19 cellular contexts compared by ENCODE assay signal in the genomic region with DNA sequence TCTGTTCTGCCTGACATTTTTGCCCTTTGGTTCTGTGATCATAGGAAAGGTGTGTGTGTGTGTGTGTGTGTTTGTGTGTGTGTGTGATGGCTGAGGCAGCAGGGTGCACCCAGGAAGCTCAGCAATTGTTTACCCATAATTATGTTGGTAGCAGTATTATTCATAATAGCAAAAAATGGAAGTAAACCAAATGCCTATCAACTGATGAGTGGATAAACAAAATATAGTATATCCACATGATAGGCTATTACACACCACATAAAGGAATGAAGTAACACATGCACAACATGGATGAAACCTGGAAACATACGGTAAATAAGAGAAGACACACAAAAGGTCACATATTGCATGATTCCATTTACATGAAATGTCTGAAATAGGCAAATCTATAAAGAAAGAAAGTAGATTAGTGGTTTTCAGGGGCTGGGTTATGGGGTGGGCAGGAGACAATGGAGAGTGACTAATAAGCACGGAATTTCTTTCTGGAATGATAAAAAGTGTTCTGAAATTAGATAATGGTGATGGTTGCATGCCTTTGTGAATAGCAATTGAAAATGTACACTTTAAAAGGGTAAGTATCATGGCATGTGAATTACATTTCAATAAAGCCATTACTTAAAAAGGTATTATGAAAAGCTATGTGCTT.
DNase-seq lines count a peak whose midpoint lies in the region; ATAC-seq and TF ChIP-seq lines count a peak whose summit lies in the region.
"Had no signal": no experiment of that assay in that cellular context is flagged by ENCODE, and none has a peak within 500 bp of the region (broad histone marks: within the 10 kb centered on the region; RNA-seq: fewer than 3 reads in every experiment).

No MANE protein-coding gene starts in this region.

- no peaks in the 10 kb centered on the region for H3K36me3 ChIP-seq in adipocyte (ENCODE audit: control insufficient read depth, insufficient read depth, low read length, severe bottlenecking)
- H3K36me3 ChIP-seq: left lung had no signal

- H3K9me3 Mint-ChIP-seq in activated CD4-positive, alpha-beta T cell treated with anti-CD3 and anti-CD28 coated beads for 36 hours (ENCODE audit: low read depth) = peaks cover 2% of the 10 kb centered on the region
- H3K9me3 Mint-ChIP-seq in activated CD8-positive, alpha-beta T cell treated with anti-CD3 and anti-CD28 coated beads, Interleukin-2, amount 10 ng/mL, durations not matched to agents 7 days and 5 days (ENCODE audit: insufficient read depth) = peaks cover 4% of the 10 kb centered on the region

- intact Hi-C loops in activated CD4-positive, alpha-beta T cell treated with anti-CD3 and anti-CD28 coated beads for 36 hours (cut with DNase I, micrococcal nuclease) = no loop called here

- no peak overlapping the region for H3K9ac ChIP-seq in adipocyte (ENCODE audit: low read length)

- no peaks in the 10 kb centered on the region for H3K36me3 Mint-ChIP-seq in activated CD4-positive, alpha-beta T cell treated with anti-CD3 and anti-CD28 coated beads for 36 hours (ENCODE audit: low read depth)
- H3K36me3 Mint-ChIP-seq in activated CD8-positive, alpha-beta T cell treated with anti-CD3 and anti-CD28 coated beads, Interleukin-2, amount 10 ng/mL, durations not matched to agents 7 days and 5 days (ENCODE audit: low read depth) = no peaks in the 10 kb centered on the region

- POLR2A ChIA-PET in activated CD4-positive, alpha-beta T cell treated with anti-CD3 and anti-CD28 coated beads for 36 hours (lab: Charles Lee) = no interaction called here
- POLR2A ChIA-PET in activated CD8-positive, alpha-beta T cell treated with anti-CD3 and anti-CD28 coated beads, Interleukin-2, amount 10 ng/mL, durations not matched to agents 7 days and 5 days (lab: Charles Lee) = no interaction called here

- H3K4me1 ChIP-seq in adipocyte (ENCODE audit: control insufficient read depth, insufficient read depth, low read length) = peaks cover 5% of the 10 kb centered on the region
- H3K4me1 ChIP-seq in foreskin keratinocyte = peaks cover 14% of the 10 kb centered on the region
- H3K4me1 ChIP-seq: left lung had no signal

- peak; percentile 73 for ATAC-seq in foreskin keratinocyte
- no peak for ATAC-seq in activated CD4-positive, alpha-beta T cell treated with anti-CD3 and anti-CD28 coated beads for 36 hours
- ATAC-seq in activated CD8-positive, alpha-beta T cell treated with anti-CD3 and anti-CD28 coated beads, Interleukin-2, amount 10 ng/mL, durations not matched to agents 7 days and 5 days = no peak
- ATAC-seq: left lung, natural killer cell had no signal

- H3K27ac Mint-ChIP-seq in activated CD4-positive, alpha-beta T cell treated with anti-CD3 and anti-CD28 coated beads for 36 hours = no peak overlapping the region
- no peak overlapping the region for H3K27ac Mint-ChIP-seq in activated CD8-positive, alpha-beta T cell treated with anti-CD3 and anti-CD28 coated beads, Interleukin-2, amount 10 ng/mL, durations not matched to agents 7 days and 5 days
- H3K27ac Mint-ChIP-seq: activated naive CD4-positive, alpha-beta T cell treated with anti-CD3 and anti-CD28 coated beads, Interleukin-2, amount 50 U/mL, for 24 hours; natural killer cell had no signal

- no peaks in the 10 kb centered on the region for H3K27me3 ChIP-seq in adipocyte (replicated peaks; ENCODE audit: control insufficient read depth, insufficient read depth, low read length)
- H3K27me3 ChIP-seq in foreskin keratinocyte = no peaks in the 10 kb centered on the region

- DNase-seq in A172 (ENCODE audit: low spot score) = peak; percentile 72
- DNase-seq in HT1080 (ENCODE audit: low read depth) = peak; percentile 83
- DNase-seq in adipocyte (ENCODE audit: low read depth) = peak; percentile 54
- DNase-seq in foreskin keratinocyte = peak; percentile 75 to 87
- no peak for DNase-seq in T-helper 2 cell
- DNase-seq in NCI-H524 (lab: John Stamatoyannopoulos, UW) = no peak
- DNase-seq in activated CD4-positive, alpha-beta T cell treated with anti-CD3 and anti-CD28 coated beads for 36 hours = no peak
- no peak for DNase-seq in activated CD8-positive, alpha-beta T cell treated with anti-CD3 and anti-CD28 coated beads, Interleukin-2, amount 10 ng/mL, durations not matched to agents 7 days and 5 days
- DNase-seq: activated CD4-positive, alpha-beta T cell treated with anti-CD3 and anti-CD28 coated beads for 4 hours; cerebellar nuclear complex; left lung; natural killer cell; NCI-H2029; NCI-H774; RPMI8226; stimulated activated CD4-positive, alpha-beta T cell treated with anti-CD3 and anti-CD28 coated beads, Interleukin-1b, Interleukin-23, amount 100 ng/mL, for 48 hours; substantia nigra had no signal

- H3K4me3 Mint-ChIP-seq in activated CD4-positive, alpha-beta T cell treated with anti-CD3 and anti-CD28 coated beads for 36 hours = no peak overlapping the region
- no peak overlapping the region for H3K4me3 Mint-ChIP-seq in activated CD8-positive, alpha-beta T cell treated with anti-CD3 and anti-CD28 coated beads, Interleukin-2, amount 10 ng/mL, durations not matched to agents 7 days and 5 days
- H3K4me3 Mint-ChIP-seq: activated naive CD4-positive, alpha-beta T cell treated with anti-CD3 and anti-CD28 coated beads, Interleukin-2, amount 50 U/mL, for 24 hours; natural killer cell had no signal

- CTCF ChIA-PET in activated CD4-positive, alpha-beta T cell treated with anti-CD3 and anti-CD28 coated beads for 36 hours (lab: Charles Lee) = interaction anchor here (6.5 kb wide), 1 partner anchor 13 kb away, joined by 38 read pairs; no protein-coding TSS in a partner anchor
- CTCF ChIA-PET in activated CD8-positive, alpha-beta T cell treated with anti-CD3 and anti-CD28 coated beads, Interleukin-2, amount 10 ng/mL, durations not matched to agents 7 days and 5 days (lab: Charles Lee) = no interaction called here

- H3K27ac ChIP-seq in foreskin keratinocyte = no peak overlapping the region
- H3K27ac ChIP-seq: HL-60, left lung had no signal

- peaks cover 30% of the 10 kb centered on the region for H3K27me3 Mint-ChIP-seq in activated CD4-positive, alpha-beta T cell treated with anti-CD3 and anti-CD28 coated beads for 36 hours
- peaks cover 71% of the 10 kb centered on the region for H3K27me3 Mint-ChIP-seq in activated CD8-positive, alpha-beta T cell treated with anti-CD3 and anti-CD28 coated beads, Interleukin-2, amount 10 ng/mL, durations not matched to agents 7 days and 5 days (ENCODE audit: low read depth)

- peaks cover 8% of the 10 kb centered on the region for H3K9me3 ChIP-seq in adipocyte (ENCODE audit: control insufficient read depth, low read length)

- TF ChIP-seq CTCF in foreskin keratinocyte (conservative IDR thresholded peaks at IDR 0.05) = no peak

- no peak overlapping the region for H3K4me3 ChIP-seq in adipocyte (ENCODE audit: low read length)
- H3K4me3 ChIP-seq: left lung had no signal

- no peaks in the 10 kb centered on the region for H3K4me1 Mint-ChIP-seq in activated CD4-positive, alpha-beta T cell treated with anti-CD3 and anti-CD28 coated beads for 36 hours
- peaks cover 2% of the 10 kb centered on the region for H3K4me1 Mint-ChIP-seq in activated CD8-positive, alpha-beta T cell treated with anti-CD3 and anti-CD28 coated beads, Interleukin-2, amount 10 ng/mL, durations not matched to agents 7 days and 5 days (ENCODE audit: low read depth)

Comparison
In these comparisons a context has a peak if more than half of its experiments do, and no peak if none do; other contexts are left out.
1. DNase-seq: peak in A172 (single experiment), HT1080 (single experiment), adipocyte (single experiment) and foreskin keratinocyte (2 of 2); none in T-helper 2 cell (0 of 5), NCI-H524 (0 of 2), activated CD4-positive, alpha-beta T cell treated with anti-CD3 and anti-CD28 coated beads for 36 hours (single experiment) and activated CD8-positive, alpha-beta T cell treated with anti-CD3 and anti-CD28 coated beads, Interleukin-2, amount 10 ng/mL, durations not matched to agents 7 days and 5 days (single experiment).